Comparison of ENCODE assay signal across 8 cellular contexts in genomic region chr10:121900443-121901174, GRCh38. TPM values are rescaled to one million over a fixed set of nuclear protein-coding genes. Genes with fewer than 3 reads are reported as not detected.
DNase-seq lines count a peak whose midpoint lies in the region.

No MANE protein-coding gene starts in this region.

- no peak overlapping the region for H3K14ac ChIP-seq in neuronal stem cell (ENCODE audit: low read length)

- no peak overlapping the region for H3K4me2 ChIP-seq in neuronal stem cell (ENCODE audit: insufficient read depth, low read length, poor library complexity, severe bottlenecking)

- no peak overlapping the region for H3K23ac ChIP-seq in neuronal stem cell (ENCODE audit: low read depth, low read length, poor library complexity)

- no peak overlapping the region for H4K8ac ChIP-seq in neuronal stem cell (ENCODE audit: low read depth, low read length)

- H3K27me3 ChIP-seq in H7 (ENCODE audit: control insufficient read depth, insufficient read depth, low read length) (no peaks in the 10 kb centered on the region), neuronal stem cell (ENCODE audit: control insufficient read depth in 3 of 3, insufficient read depth in 3 of 3, low read depth in 1 of 3, low read length in 3 of 3) (no peaks in the 10 kb centered on the region)

- H3K4me1 ChIP-seq in neuronal stem cell (ENCODE audit: control insufficient read depth in 2 of 2, insufficient read depth in 1 of 2, low read depth in 1 of 2, low read length in 2 of 2), result no peaks in the 10 kb centered on the region

- H2BK5ac ChIP-seq in neuronal stem cell (ENCODE audit: low read length), result no peak overlapping the region

- no peak overlapping the region for H3K4me3 ChIP-seq in H7 (ENCODE audit: insufficient read depth, low read depth, low read length)
- no peak overlapping the region for H3K4me3 ChIP-seq in neuronal stem cell (ENCODE audit: low read length in 2 of 2)

- peak; percentile 64 for DNase-seq in SIG-M5 treated with dmso at 0.1 percent for 504 hours (lab: John Stamatoyannopoulos, UW; ENCODE audit: unreplicated experiment)
- no peak for DNase-seq in SIG-M5 (lab: John Stamatoyannopoulos, UW)
- DNase-seq in H7, result peak; percentile 55
- peak; percentile 58 for DNase-seq in NCI-H1092 (lab: John Stamatoyannopoulos, UW)
- peak; percentile 41 for DNase-seq in SKM-1 treated with dmso at 0.1 percent for 144 hours (lab: John Stamatoyannopoulos, UW; ENCODE audit: unreplicated experiment)
- DNase-seq in fibroblast of peridontal ligament (ENCODE audit: extremely low read depth), result peak; percentile 88
- peak; percentile 65 for DNase-seq in neuronal stem cell (ENCODE audit: low spot score)
- DNase-seq in posterior cingulate gyrus, result no peak

- no peak overlapping the region for H3K18ac ChIP-seq in neuronal stem cell (ENCODE audit: low read length)

- no peak overlapping the region for H2AK5ac ChIP-seq in neuronal stem cell (ENCODE audit: low read depth, low read length)

- H3K9me3 ChIP-seq in neuronal stem cell (replicated peaks in 1 of 2; ENCODE audit: control insufficient read depth in 2 of 2, insufficient read depth in 1 of 2, low read depth in 1 of 2, low read length in 2 of 2), result no peaks in the 10 kb centered on the region

- no peak overlapping the region for H2AFZ ChIP-seq in neuronal stem cell (ENCODE audit: low read length)

- H3K79me1 ChIP-seq in neuronal stem cell (ENCODE audit: low read depth, low read length), result no peaks in the 10 kb centered on the region

- no peak overlapping the region for H3K27ac ChIP-seq in neuronal stem cell (replicated peaks; ENCODE audit: low read length)

- no peak overlapping the region for H3K4ac ChIP-seq in neuronal stem cell (ENCODE audit: low read length)

- H2BK120ac ChIP-seq in neuronal stem cell (ENCODE audit: low read depth, low read length), result no peak overlapping the region

- no peak overlapping the region for H2BK12ac ChIP-seq in neuronal stem cell (ENCODE audit: low read length)

- no peak overlapping the region for H3K9ac ChIP-seq in neuronal stem cell (ENCODE audit: low read depth, low read length, poor library complexity)

- H4K91ac ChIP-seq in neuronal stem cell (ENCODE audit: low read depth, low read length, poor library complexity), result no peak overlapping the region

- H2BK15ac ChIP-seq in neuronal stem cell (ENCODE audit: low read length), result no peak overlapping the region

- peaks cover 5% of the 10 kb centered on the region for H3K36me3 ChIP-seq in H7 (replicated peaks; ENCODE audit: control insufficient read depth, insufficient read depth, low read length)
- H3K36me3 ChIP-seq in neuronal stem cell (replicated peaks in 1 of 2; ENCODE audit: control insufficient read depth in 2 of 2, insufficient read depth in 2 of 2, low read length in 2 of 2), result peaks cover 6 to 85% of the 10 kb centered on the region in 2 donors

- intact Hi-C loops in posterior cingulate gyrus (cut with DNase I), result loop anchor here (2.0 kb wide), 1 partner anchor 958 kb away; no protein-coding TSS in a partner anchor

- no CpG with 5 or more reads among the region's 10 CpGs for WGBS in neuronal stem cell (ENCODE audit: extremely low coverage in 2 of 2, insufficient read length in 2 of 2, insufficient replicate concordance in 1 of 2), 2 donors

RNA-seq across cellular contexts. Expression of gene ATE1, which starts 27.2 kb away (rescaled TPM):
- total RNA-seq in H7 (2014; rRNA removed; shearing (Covaris generic)), result 13.4 and 17.3 TPM in 2 replicates
- 11.5 TPM for polyA plus RNA-seq in neuronal stem cell (2013, experiment 1 of 2)
- 12.5 TPM for polyA plus RNA-seq in neuronal stem cell (2013, experiment 2 of 2)

Comparison
In these comparisons a context has a peak if more than half of its experiments do, and no peak if none do; other contexts are left out.
1. DNase-seq: peak in SIG-M5 treated with dmso at 0.1 percent for 504 hours (single experiment), H7 (single experiment), NCI-H1092 (single experiment), SKM-1 treated with dmso at 0.1 percent for 144 hours (single experiment), fibroblast of peridontal ligament (single experiment) and neuronal stem cell (single experiment); none in SIG-M5 (single experiment) and posterior cingulate gyrus (0 of 10).